In the genomic region with DNA sequence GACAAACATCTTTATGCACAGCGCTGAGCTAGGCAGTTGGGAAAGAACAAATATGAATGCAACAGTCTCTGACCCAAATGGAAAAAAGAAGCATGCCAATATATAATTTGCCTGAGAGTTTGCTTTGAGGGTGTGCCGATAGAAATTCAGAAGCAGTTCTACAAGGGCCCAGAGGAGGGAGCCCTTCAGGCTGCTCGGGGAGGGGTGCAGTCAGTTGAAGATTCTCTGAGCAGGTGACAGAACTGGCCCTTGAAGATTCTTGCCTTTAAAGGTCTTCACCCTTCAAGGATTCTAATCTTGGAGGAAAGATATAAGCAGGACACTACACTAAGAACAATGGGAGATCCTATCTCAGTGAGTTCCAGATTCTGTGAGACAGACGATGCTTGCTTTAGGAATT, we compare ENCODE assay signal across 9 cellular contexts. TPM values are rescaled to one million over a fixed set of nuclear protein-coding genes. Genes with fewer than 3 reads are reported as not detected.
DNase-seq lines count a peak whose midpoint lies in the region; ATAC-seq and TF ChIP-seq lines count a peak whose summit lies in the region.
"Had no signal": no experiment of that assay in that cellular context is flagged by ENCODE, and none has a peak within 500 bp of the region (broad histone marks: within the 10 kb centered on the region; RNA-seq: fewer than 3 reads in every experiment).

No MANE protein-coding gene starts in this region.

- ATAC-seq in HG03280 (IDR thresholded peaks at IDR 0.05; ENCODE audit: unreplicated experiment) (peak; percentile 52), WTC11 (peak; percentile 49), HG03108 (IDR thresholded peaks at IDR 0.05; ENCODE audit: unreplicated experiment) (no peak)

- H3K36me3 ChIP-seq in MG63: no peaks in the 10 kb centered on the region
- H3K36me3 ChIP-seq: BLaER1 treated with 17β-estradiol and CSF1 and Interleukin-3, amounts not matched to agents 10 nM and 100 nM had no signal

- no peaks in the 10 kb centered on the region for H3K9me3 ChIP-seq in MG63
- H3K9me3 ChIP-seq: BLaER1 treated with 17β-estradiol and CSF1 and Interleukin-3, amounts not matched to agents 10 nM and 100 nM had no signal

- no peaks in the 10 kb centered on the region for H3K36me3 Mint-ChIP-seq in WTC11
- H3K36me3 Mint-ChIP-seq in T-helper 2 cell treated with Interferon-gamma antibody and Interleukin-4, amounts not matched to agents 5 μg/mL and 100 μg/mL, for 36 hours (ENCODE audit: low read depth): no peaks in the 10 kb centered on the region

- H3K9me3 Mint-ChIP-seq in WTC11: no peaks in the 10 kb centered on the region
- no peaks in the 10 kb centered on the region for H3K9me3 Mint-ChIP-seq in T-helper 2 cell treated with Interferon-gamma antibody and Interleukin-4, amounts not matched to agents 5 μg/mL and 100 μg/mL, for 36 hours

- POLR2A ChIA-PET in WTC11 (lab: Charles Lee): no interaction called here

- CTCF ChIA-PET in WTC11 (lab: Charles Lee): interaction anchor here (0.6 to 2.7 kb wide), 5 partner anchors 12 to 557 kb away, joined by 3 to 24 read pairs (median 5); no protein-coding TSS in a partner anchor

- no peak overlapping the region for H3K27ac Mint-ChIP-seq in WTC11
- no peak overlapping the region for H3K27ac Mint-ChIP-seq in T-helper 2 cell treated with Interferon-gamma antibody and Interleukin-4, amounts not matched to agents 5 μg/mL and 100 μg/mL, for 36 hours

- peaks cover 35% of the 10 kb centered on the region for H3K27me3 Mint-ChIP-seq in WTC11 (ENCODE audit: low read depth)
- H3K27me3 Mint-ChIP-seq in T-helper 2 cell treated with Interferon-gamma antibody and Interleukin-4, amounts not matched to agents 5 μg/mL and 100 μg/mL, for 36 hours (ENCODE audit: low read depth): peaks cover 42% of the 10 kb centered on the region

- peak; percentile 83 for TF ChIP-seq CTCF in WTC11 (IDR thresholded peaks at IDR 0.05)

- DNase-seq in NCI-H1105 treated with DMSO at 0.1 percent for 48 hours (lab: John Stamatoyannopoulos, UW) (peak; percentile 7), NCI-H1105 (lab: John Stamatoyannopoulos, UW) (no peak), WTC11 (ENCODE audit: low spot score) (peak; percentile 63), kidney tubule cell (ENCODE audit: low spot score) (peak; percentile 48), MG63 (no peak)
- no peak for DNase-seq in T-helper 2 cell treated with Interferon-gamma antibody and Interleukin-4, amounts not matched to agents 5 μg/mL and 100 μg/mL, for 36 hours (ENCODE audit: low spot score)

- no peak overlapping the region for H3K4me3 Mint-ChIP-seq in WTC11
- H3K4me3 Mint-ChIP-seq in T-helper 2 cell treated with Interferon-gamma antibody and Interleukin-4, amounts not matched to agents 5 μg/mL and 100 μg/mL, for 36 hours: no peak overlapping the region

- H3K27me3 ChIP-seq in MG63: peaks cover 5% of the 10 kb centered on the region; the same call in 1 of the 2 replicates

- no peak overlapping the region for H3K4me3 ChIP-seq in MG63
- H3K4me3 ChIP-seq: BLaER1 treated with 17β-estradiol and CSF1 and Interleukin-3, amounts not matched to agents 10 nM and 100 nM had no signal

- H3K4me1 Mint-ChIP-seq in WTC11: peaks cover 12% of the 10 kb centered on the region
- H3K4me1 Mint-ChIP-seq in T-helper 2 cell treated with Interferon-gamma antibody and Interleukin-4, amounts not matched to agents 5 μg/mL and 100 μg/mL, for 36 hours (ENCODE audit: low read depth): peaks cover 3% of the 10 kb centered on the region

TF ChIP-seq in WTC11, 78 proteins besides CTCF, POLR2A, EP300 and RAD21:
- TF ChIP-seq ZNF263 (CRISPR knock-in tag; IDR thresholded peaks at IDR 0.05; ENCODE audit: low read depth): no peak
- no peak for TF ChIP-seq NFYB (CRISPR knock-in tag; conservative IDR thresholded peaks at IDR 0.05; ENCODE audit: low read depth)
- no peak for TF ChIP-seq FOXP1 (CRISPR knock-in tag; IDR thresholded peaks at IDR 0.05; ENCODE audit: borderline replicate concordance)
- TF ChIP-seq ZNF138 (CRISPR knock-in tag; conservative IDR thresholded peaks at IDR 0.05): no peak
- no peak for TF ChIP-seq RELA (CRISPR knock-in tag; IDR thresholded peaks at IDR 0.05; ENCODE audit: borderline replicate concordance)
- TF ChIP-seq FOXJ3 (CRISPR knock-in tag; IDR thresholded peaks at IDR 0.05; ENCODE audit: borderline replicate concordance): no peak
- TF ChIP-seq ZNF423 (CRISPR knock-in tag; IDR thresholded peaks at IDR 0.05): no peak
- TF ChIP-seq SOX15 (CRISPR knock-in tag; IDR thresholded peaks at IDR 0.05): no peak

RNA-seq across cellular contexts. Expression of a gene that starts 3.7 kb away (rescaled TPM):
- total RNA-seq in WTC11 (2021): 0.22 to 0.53 TPM (median 0.34 TPM) in 3 replicates
- total RNA-seq in MG63 (2014; rRNA removed; shearing (Covaris generic); ENCODE audit: low replicate concordance): 0.10 TPM in 1 of 2 replicates, not detected in the other

Comparison
In these comparisons a context has a peak if more than half of its experiments do, and no peak if none do; other contexts are left out.
1. DNase-seq: peak in NCI-H1105 treated with DMSO at 0.1 percent for 48 hours (single experiment), WTC11 (single experiment) and kidney tubule cell (single experiment); none in NCI-H1105 (single experiment), MG63 (single experiment) and T-helper 2 cell treated with Interferon-gamma antibody and Interleukin-4, amounts not matched to agents 5 μg/mL and 100 μg/mL, for 36 hours (single experiment).